ENCODE assay signal across 8 cellular contexts in genomic region chr9:121545875-121546423, GRCh38. TPM values are rescaled to one million over a fixed set of nuclear protein-coding genes. Genes with fewer than 3 reads are reported as not detected.
DNase-seq lines count a peak whose midpoint lies in the region; ATAC-seq lines count a peak whose summit lies in the region.

No MANE protein-coding gene starts in this region.

- peak overlapping the region; percentile 24 for H3K23ac ChIP-seq in mesendoderm (ENCODE audit: low read length)

- no peaks in the 10 kb centered on the region for H3K36me3 ChIP-seq in mesendoderm (ENCODE audit: control insufficient read depth, insufficient read depth, low read length)

- H4K5ac ChIP-seq in mesendoderm (ENCODE audit: low read length): no peak overlapping the region

- no peaks in the 10 kb centered on the region for H3K4me1 ChIP-seq in mesendoderm (ENCODE audit: control insufficient read depth, low read depth, low read length)

- WGBS in mesendoderm (ENCODE audit: extremely low coverage, insufficient coverage, low lambda C conversion rate): no CpG with 5 or more reads among the region's 27 CpGs

- no peak overlapping the region for H2BK15ac ChIP-seq in mesendoderm (replicated peaks; ENCODE audit: low read depth)

- no peak overlapping the region for H2AK5ac ChIP-seq in mesendoderm (ENCODE audit: low read length)

- H3K4ac ChIP-seq in mesendoderm (ENCODE audit: low read depth, low read length): no peak overlapping the region

- no peaks in the 10 kb centered on the region for H3K79me1 ChIP-seq in mesendoderm (ENCODE audit: low read length)

- no peak overlapping the region for H2BK5ac ChIP-seq in mesendoderm (ENCODE audit: low read length)

- no peak overlapping the region for H2BK120ac ChIP-seq in mesendoderm (ENCODE audit: low read depth, low read length)

- peak overlapping the region; percentile 47 for H3K18ac ChIP-seq in mesendoderm (ENCODE audit: low read length)

- no peaks in the 10 kb centered on the region for H3K79me2 ChIP-seq in mesendoderm (ENCODE audit: control insufficient read depth, insufficient read depth, low read length)

- no peaks in the 10 kb centered on the region for H3K27me3 ChIP-seq in mesendoderm (ENCODE audit: insufficient read depth, low read length, poor library complexity)

- no peak overlapping the region for H3K27ac ChIP-seq in mesendoderm (ENCODE audit: low read depth, low read length)

- H3K56ac ChIP-seq in mesendoderm (ENCODE audit: low read length): peak overlapping the region; percentile 70

- no peak overlapping the region for H3K4me3 ChIP-seq in mesendoderm (ENCODE audit: low read length)

- peak overlapping the region; percentile 68 for H3K9ac ChIP-seq in mesendoderm (ENCODE audit: low read length)

- DNase-seq in AG08396 (ENCODE audit: low spot score) (peak; percentile 96), NCI-H526 (lab: John Stamatoyannopoulos, UW) (peak; percentile 76 to 94), mesendoderm (peak; percentile 97)
- peak; percentile 33 to 38 for DNase-seq in activated CD4-positive, alpha-beta T cell treated with anti-CD3 and anti-CD28 coated beads, Interleukin-2, amount 50 U/mL, for 4 hours
- DNase-seq in effector CD8-positive, alpha-beta T cell (lab: John Stamatoyannopoulos, UW): peak; percentile 38
- peak; percentile 32 for DNase-seq in stimulated activated CD8-positive, alpha-beta memory T cell treated with anti-CD3 and anti-CD28 coated beads, Interleukin-15, amount 100 ng/mL, for 1 hour (ENCODE audit: low read depth)

- ATAC-seq in GM18907 (IDR thresholded peaks at IDR 0.05; ENCODE audit: unreplicated experiment): peak; percentile 85
- peak; percentile 79 for ATAC-seq in HG03457 (IDR thresholded peaks at IDR 0.05; ENCODE audit: unreplicated experiment)

- H4K8ac ChIP-seq in mesendoderm (ENCODE audit: low read depth, low read length): no peak overlapping the region

- H3K4me2 ChIP-seq in mesendoderm (ENCODE audit: low read length): peak overlapping the region; percentile 25

RNA-seq across cellular contexts. Expression of gene GGTA1, which starts 46.3 kb away (rescaled TPM):
- not detected for polyA plus RNA-seq in mesendoderm (2013, experiment 1 of 2)
- polyA plus RNA-seq in mesendoderm (2013, experiment 2 of 2): not detected

Comparison
In these comparisons a context has a peak if more than half of its experiments do, and no peak if none do; other contexts are left out.
1. DNase-seq: peak in every context shown above with its lines; median percentile 97 in mesendoderm; 96 in AG08396; 85 in NCI-H526; 38 in effector CD8-positive, alpha-beta T cell; 36 in activated CD4-positive, alpha-beta T cell treated with anti-CD3 and anti-CD28 coated beads, Interleukin-2, amount 50 U/mL, for 4 hours; 32 in stimulated activated CD8-positive, alpha-beta memory T cell treated with anti-CD3 and anti-CD28 coated beads, Interleukin-15, amount 100 ng/mL, for 1 hour.